ENCODE assay signal across 7 cellular contexts in the genomic region with DNA sequence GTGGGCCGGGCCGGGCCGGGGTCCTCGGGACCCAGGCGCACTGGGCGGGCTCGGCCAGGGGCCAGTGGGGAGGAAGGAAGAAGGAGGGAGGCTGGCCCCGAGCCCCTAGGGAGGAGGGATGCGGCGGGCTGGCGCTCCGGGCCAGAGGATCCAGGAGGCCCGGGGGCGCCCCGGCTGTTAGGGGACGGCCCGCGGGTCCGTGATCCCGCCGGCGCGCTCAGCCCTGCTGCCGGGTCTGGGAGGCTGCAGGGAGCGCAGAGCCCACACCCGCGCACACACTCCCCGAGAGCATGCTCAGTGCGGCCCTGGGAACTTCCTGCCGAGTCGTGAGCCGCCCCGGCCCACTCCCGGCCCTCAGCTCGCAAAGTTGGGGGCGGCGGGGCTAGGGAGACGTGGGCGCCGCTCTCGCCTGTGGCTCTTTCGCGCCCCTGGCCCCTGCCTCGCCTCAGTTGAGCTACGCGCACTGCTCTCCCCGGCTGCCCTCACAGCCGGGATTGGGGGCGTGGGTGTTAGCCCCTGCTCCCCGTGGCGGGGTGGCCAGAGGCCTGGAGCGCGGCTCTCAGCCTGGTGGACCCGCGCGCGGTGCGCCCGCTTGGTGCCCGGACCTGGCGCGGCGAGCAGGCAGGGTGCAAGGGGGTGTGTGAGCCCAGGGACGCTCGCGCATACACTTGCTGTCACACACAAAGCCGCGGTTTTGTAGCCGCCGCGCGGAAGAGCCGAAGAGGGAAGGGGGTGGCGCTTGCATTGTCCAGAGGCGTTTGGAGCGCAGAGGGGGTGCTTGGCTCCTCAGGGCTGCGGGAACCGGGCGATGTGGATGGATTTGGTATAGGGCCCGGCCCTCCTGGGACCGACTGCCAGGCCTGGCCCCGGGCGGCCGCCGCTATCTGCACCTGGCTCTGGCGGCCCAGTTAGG.
DNase-seq lines count a peak whose midpoint lies in the region; ATAC-seq and TF ChIP-seq lines count a peak whose summit lies in the region.

No MANE protein-coding gene starts in this region.

- 0 to 2% methylated on average over 17 to 53 of the region's 86 CpGs for WGBS in lower leg skin, 2 donors

- peaks cover 15% of the 10 kb centered on the region for H3K27me3 Mint-ChIP-seq in activated CD4-positive, alpha-beta T cell treated with anti-CD3 and anti-CD28 coated beads, Interleukin-2, amount 10 ng/mL, durations not matched to agents 24 days and 14 days

- H3K4me3 Mint-ChIP-seq in activated CD4-positive, alpha-beta T cell treated with anti-CD3 and anti-CD28 coated beads, Interleukin-2, amount 10 ng/mL, durations not matched to agents 24 days and 14 days = peak overlapping the region; percentile 94

- H3K4me3 ChIP-seq in HFF-Myc (replicated peaks; ENCODE audit: low read depth, low read length) (peak overlapping the region; percentile 84), lower leg skin (ENCODE audit: low read depth, poor library complexity, severe bottlenecking) (peak overlapping the region; percentile 92)

- H3K9me3 Mint-ChIP-seq in activated CD4-positive, alpha-beta T cell treated with anti-CD3 and anti-CD28 coated beads, Interleukin-2, amount 10 ng/mL, durations not matched to agents 24 days and 14 days = no peaks in the 10 kb centered on the region

- no peak for DNase-seq in HFF-Myc (ENCODE audit: extremely low read depth, low read depth)
- DNase-seq in NCI-H1092 treated with DMSO at 0.1 percent for 48 hours (lab: John Stamatoyannopoulos, UW) = peak; percentile 7
- DNase-seq in activated CD4-positive, alpha-beta T cell treated with anti-CD3 and anti-CD28 coated beads, Interleukin-2, amount 10 ng/mL, durations not matched to agents 24 days and 14 days = peak; percentile 90
- DNase-seq in dermis microvascular lymphatic vessel endothelial cell (ENCODE audit: low read depth in 2 of 2) = peak; percentile 17 to 77
- DNase-seq in lower leg skin (ENCODE audit: low spot score in 2 of 2) = peak; percentile 30 to 93
- DNase-seq in stimulated activated CD4-positive, alpha-beta T cell treated with anti-CD3 and anti-CD28 coated beads, TNF-alpha, amount 100 ng/mL, for 4 hours (ENCODE audit: low read depth in 3 of 3) = peak; percentile 49 to 58 (median 58)

- TF ChIP-seq CTCF in HFF-Myc (IDR thresholded peaks at IDR 0.05; ENCODE audit: low read depth, low read length, missing control alignments) (no peak), lower leg skin (IDR thresholded peaks at IDR 0.05) (no peak)

- no peak for TF ChIP-seq POLR2A in lower leg skin (IDR thresholded peaks at IDR 0.05)

- intact Hi-C loops in activated CD4-positive, alpha-beta T cell treated with anti-CD3 and anti-CD28 coated beads, Interleukin-2, amount 10 ng/mL, durations not matched to agents 24 days and 14 days (cut with micrococcal nuclease) = loop anchor here (2.0 kb wide), 2 partner anchors 16 to 932 kb away; a partner anchor contains a TSS
- intact Hi-C loops in lower leg skin (cut with DNase I; ENCODE audit: low total_unique reads) = loop anchor here (10.0 kb wide), 1 partner anchor 74 kb away; no protein-coding TSS in a partner anchor

- peak overlapping the region; percentile 65 for H3K27ac Mint-ChIP-seq in activated CD4-positive, alpha-beta T cell treated with anti-CD3 and anti-CD28 coated beads, Interleukin-2, amount 10 ng/mL, durations not matched to agents 24 days and 14 days

- H3K36me3 Mint-ChIP-seq in activated CD4-positive, alpha-beta T cell treated with anti-CD3 and anti-CD28 coated beads, Interleukin-2, amount 10 ng/mL, durations not matched to agents 24 days and 14 days (ENCODE audit: low read depth) = no peaks in the 10 kb centered on the region

- H3K4me1 Mint-ChIP-seq in activated CD4-positive, alpha-beta T cell treated with anti-CD3 and anti-CD28 coated beads, Interleukin-2, amount 10 ng/mL, durations not matched to agents 24 days and 14 days = peaks cover 41% of the 10 kb centered on the region

- peak; percentile 56 for ATAC-seq in GM18498 (IDR thresholded peaks at IDR 0.05; ENCODE audit: unreplicated experiment)
